In the genomic region with DNA sequence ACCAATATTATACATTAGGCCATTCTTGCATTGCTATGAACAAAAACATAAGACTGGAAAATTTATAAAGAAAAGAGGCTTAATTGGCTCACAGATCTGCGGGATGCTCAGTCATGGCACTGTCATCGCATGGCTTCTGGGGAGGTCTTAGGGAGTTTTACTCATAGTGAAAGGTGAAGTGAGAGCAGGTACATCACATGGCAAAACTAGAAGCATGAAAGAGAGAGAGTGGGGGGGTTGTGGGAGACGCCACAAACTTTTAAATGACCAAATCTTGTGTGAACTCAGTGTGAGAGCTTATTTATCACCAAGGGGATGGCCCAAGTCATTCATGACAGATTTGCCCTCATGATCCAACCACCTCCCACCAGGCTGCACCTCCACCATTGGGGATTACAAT, we compare ENCODE assay signal across 21 cellular contexts.
"Had no signal": no experiment of that assay in that cellular context is flagged by ENCODE, and none has a peak within 500 bp of the region (broad histone marks: within the 10 kb centered on the region; RNA-seq: fewer than 3 reads in every experiment).

No MANE protein-coding gene starts in this region.

- H3K9me3 ChIP-seq: gastrocnemius medialis, pancreas, suprapubic skin, transverse colon, vagina had no signal

- H3K27me3 ChIP-seq: gastrocnemius medialis, pancreas, suprapubic skin, transverse colon, vagina had no signal

- ATAC-seq: esophagus mucosa; gastrocnemius medialis; natural killer cell; pancreas; sciatic nerve; stimulated activated naive CD8-positive, alpha-beta T cell treated with anti-CD3 and anti-CD28 coated beads, Interleukin-15, amount 100 ng/mL, for 72 hours had no signal

- H3K36me3 ChIP-seq: gastrocnemius medialis, pancreas, suprapubic skin, transverse colon, vagina had no signal

- H3K4me2 ChIP-seq: smooth muscle cell had no signal

- H3K27ac ChIP-seq: epithelial cell of prostate, gastrocnemius medialis, pancreas, suprapubic skin, transverse colon, vagina had no signal

- H3K4me3 ChIP-seq: gastrocnemius medialis, lung, pancreas, smooth muscle cell, suprapubic skin, transverse colon, vagina had no signal

- H3K4me1 ChIP-seq: gastrocnemius medialis, pancreas, suprapubic skin, transverse colon, vagina had no signal

- DNase-seq: effector CD8-positive, alpha-beta T cell; endodermal cell; foreskin fibroblast; gastrocnemius medialis; head of caudate nucleus; natural killer cell; pancreas; stimulated activated CD4-positive, alpha-beta T cell treated with anti-CD3 and anti-CD28 coated beads, Interleukin-12 subunit alpha, Interleukin-12 subunit beta, amount 100 ng/mL, for 4 hours; stimulated activated CD4-positive, alpha-beta T cell treated with anti-CD3 and anti-CD28 coated beads, Interleukin-1b, Interleukin-23, amount 100 ng/mL, for 48 hours; stimulated activated CD4-positive, alpha-beta T cell treated with anti-CD3 and anti-CD28 coated beads, Interleukin-4, amount 100 ng/mL, for 1 hour; stimulated activated CD8-positive, alpha-beta memory T cell treated with anti-CD3 and anti-CD28 coated beads, Interleukin-4, amount 100 ng/mL, for 48 hours; stimulated activated naive CD4-positive, alpha-beta T cell; stimulated activated naive CD8-positive, alpha-beta T cell treated with anti-CD3 and anti-CD28 coated beads, Interleukin-15, amount 100 ng/mL, for 72 hours; transverse colon had no signal
